In genomic region chr2:16103614-16104344, GRCh38 we compare ENCODE assay signal across 20 cellular contexts.
DNase-seq lines count a peak whose midpoint lies in the region; TF ChIP-seq lines count a peak whose summit lies in the region.
"Had no signal": no experiment of that assay in that cellular context is flagged by ENCODE, and none has a peak within 500 bp of the region (broad histone marks: within the 10 kb centered on the region; RNA-seq: fewer than 3 reads in every experiment).

No MANE protein-coding gene starts in this region.

- peak overlapping the region; percentile 63 for H3K27ac Mint-ChIP-seq in Caco-2 (ENCODE audit: unreplicated experiment)
- peak overlapping the region; percentile 13 for H3K27ac Mint-ChIP-seq in neural progenitor cell
- H3K27ac Mint-ChIP-seq: CD4-positive, CD25-positive, alpha-beta regulatory T cell had no signal

- intact Hi-C loops in Caco-2 (cut with micrococcal nuclease; ENCODE audit: unreplicated experiment), result loop anchor here (1.0 to 5.0 kb wide), 3 partner anchors 12 to 466 kb away; no protein-coding TSS in a partner anchor

- H3K4me1 ChIP-seq in Caco-2 (peaks cover 74% of the 10 kb centered on the region), NT2/D1 (ENCODE audit: insufficient read depth, insufficient read length) (peaks cover 14% of the 10 kb centered on the region), iPS DF 6.9 (ENCODE audit: control insufficient read depth, insufficient read depth, low read length) (peaks cover 22% of the 10 kb centered on the region), neural progenitor cell (peaks cover 49% of the 10 kb centered on the region)

- H3K79me2 ChIP-seq in neural progenitor cell (ENCODE audit: low read depth), result no peaks in the 10 kb centered on the region

- H4K20me1 ChIP-seq in neural progenitor cell (ENCODE audit: low read depth), result no peaks in the 10 kb centered on the region

- no peak overlapping the region for H2AFZ ChIP-seq in neural progenitor cell (replicated peaks)
- H2AFZ ChIP-seq: PC-9 had no signal

- CTCF ChIA-PET in Caco-2 (lab: Charles Lee), result interaction anchor here (1.5 kb wide), 1 partner anchor 404 kb away, joined by 3 read pairs; no protein-coding TSS in a partner anchor

- H3K4me3 Mint-ChIP-seq in Caco-2 (ENCODE audit: unreplicated experiment) (peak overlapping the region; percentile 8), neural progenitor cell (peak overlapping the region; percentile 14)
- H3K4me3 Mint-ChIP-seq: CD4-positive, CD25-positive, alpha-beta regulatory T cell had no signal

- H3K36me3 Mint-ChIP-seq in Caco-2 (ENCODE audit: insufficient read depth, unreplicated experiment), result peaks cover 6% of the 10 kb centered on the region
- H3K36me3 Mint-ChIP-seq in neural progenitor cell, result no peaks in the 10 kb centered on the region
- H3K36me3 Mint-ChIP-seq: CD4-positive, CD25-positive, alpha-beta regulatory T cell had no signal

- H3K36me3 ChIP-seq in Caco-2 (ENCODE audit: control insufficient read depth, insufficient read depth, low read length), result peaks cover 1% of the 10 kb centered on the region; the same call in 1 of the 2 replicates
- no peaks in the 10 kb centered on the region for H3K36me3 ChIP-seq in NT2/D1 (ENCODE audit: insufficient read depth, insufficient read length, low read length)
- no peaks in the 10 kb centered on the region for H3K36me3 ChIP-seq in iPS DF 6.9 (ENCODE audit: control insufficient read depth, insufficient read depth, low read length)
- no peaks in the 10 kb centered on the region for H3K36me3 ChIP-seq in neural progenitor cell

- H3K27me3 Mint-ChIP-seq in Caco-2 (ENCODE audit: insufficient read depth, unreplicated experiment) (no peaks in the 10 kb centered on the region), neural progenitor cell (ENCODE audit: insufficient read depth, low read depth) (peaks cover 10% of the 10 kb centered on the region)
- H3K27me3 Mint-ChIP-seq: CD4-positive, CD25-positive, alpha-beta regulatory T cell had no signal

- H3K9me3 ChIP-seq in Caco-2 (no peaks in the 10 kb centered on the region), NT2/D1 (ENCODE audit: insufficient read depth, low read length) (no peaks in the 10 kb centered on the region), iPS DF 6.9 (ENCODE audit: control insufficient read depth, insufficient read depth, low read length) (no peaks in the 10 kb centered on the region), neural progenitor cell (ENCODE audit: low read depth) (peaks cover 5% of the 10 kb centered on the region)

- WGBS in iPS DF 6.9 (ENCODE audit: insufficient coverage, insufficient read length), result no CpG with 5 or more reads among the region's 12 CpGs

- TF ChIP-seq CTCF in Caco-2 (IDR thresholded peaks at IDR 0.05; ENCODE audit: insufficient read depth in 1 of 2, low read depth in 1 of 2, low read length in 1 of 2, severe bottlenecking in 1 of 2, unreplicated experiment in 1 of 2) (no peak), neural progenitor cell (IDR thresholded peaks at IDR 0.05) (no peak), GM10266 (IDR thresholded peaks at IDR 0.05; ENCODE audit: control insufficient read depth, insufficient read depth, low read depth, missing control alignments) (no peak)

- H3K4me3 ChIP-seq in Caco-2 (ENCODE audit: low read depth, low read length) (no peak overlapping the region), NT2/D1 (ENCODE audit: insufficient read length, low read depth) (no peak overlapping the region), iPS DF 6.9 (ENCODE audit: low read length) (no peak overlapping the region), neural progenitor cell (no peak overlapping the region)
- H3K4me3 ChIP-seq: PC-9 had no signal

- no peak overlapping the region for H3K4me2 ChIP-seq in neural progenitor cell
- H3K4me2 ChIP-seq: PC-9 had no signal

- no peak for DNase-seq in Caco-2
- DNase-seq in NT2/D1 (ENCODE audit: low read depth, low spot score), result no peak
- peak; percentile 22 for DNase-seq in iPS DF 6.9 (ENCODE audit: low read depth, low spot score)
- no peak for DNase-seq in neural progenitor cell (ENCODE audit: low spot score)
- DNase-seq in GM19240 (ENCODE audit: insufficient read length, low spot score), result no peak
- DNase-seq in effector CD8-positive, alpha-beta T cell (lab: John Stamatoyannopoulos, UW), result no peak
- no peak for DNase-seq in AG20443 (ENCODE audit: low spot score)
- DNase-seq in GM10266 (ENCODE audit: extremely low spot score), result no peak
- DNase-seq: AML-193; CD4-positive, CD25-positive, alpha-beta regulatory T cell; DMS79; GF-D8; IMR-90; Kasumi-1; NCI-H1417; NCI-H1930; NCI-H2171; NCI-H446 treated with DMSO at 0.1 percent for 48 hours; NCI-H748 treated with DMSO at 0.1 percent for 48 hours; PC-9 had no signal

- peaks cover 9% of the 10 kb centered on the region for H3K9me3 Mint-ChIP-seq in Caco-2 (ENCODE audit: unreplicated experiment)
- peaks cover 4% of the 10 kb centered on the region for H3K9me3 Mint-ChIP-seq in neural progenitor cell
- H3K9me3 Mint-ChIP-seq: CD4-positive, CD25-positive, alpha-beta regulatory T cell had no signal

- H3F3A ChIP-seq in neural progenitor cell (ENCODE audit: low read depth), result peaks cover 54% of the 10 kb centered on the region

- BruUV-seq in Caco-2 (replicated peaks; lab: Mats Ljungman, UMichigan), result no TSS peak

- H3K27ac ChIP-seq in iPS DF 6.9 (ENCODE audit: low read length), result no peak overlapping the region
- H3K27ac ChIP-seq in neural progenitor cell, result no peak overlapping the region
- H3K27ac ChIP-seq: PC-9 had no signal

- H3K9ac ChIP-seq in NT2/D1 (ENCODE audit: insufficient read length, low read depth) (peak overlapping the region; percentile 84), neural progenitor cell (no peak overlapping the region)

- H3K4me1 Mint-ChIP-seq in Caco-2 (ENCODE audit: low read depth, unreplicated experiment) (peaks cover 59% of the 10 kb centered on the region), neural progenitor cell (peaks cover 54% of the 10 kb centered on the region)
- H3K4me1 Mint-ChIP-seq: CD4-positive, CD25-positive, alpha-beta regulatory T cell had no signal

- H3K27me3 ChIP-seq in Caco-2 (replicated peaks; ENCODE audit: control insufficient read depth, insufficient read depth, low read length), result no peaks in the 10 kb centered on the region
- no peaks in the 10 kb centered on the region for H3K27me3 ChIP-seq in NT2/D1 (ENCODE audit: insufficient read depth, insufficient read length)
- no peaks in the 10 kb centered on the region for H3K27me3 ChIP-seq in iPS DF 6.9 (ENCODE audit: control insufficient read depth, insufficient read depth, low read length)
- H3K27me3 ChIP-seq in neural progenitor cell, result no peaks in the 10 kb centered on the region

- POLR2A ChIA-PET in Caco-2 (lab: Charles Lee), result interaction anchor here (0.6 kb wide), 1 partner anchor 12 kb away, joined by 13 read pairs; no protein-coding TSS in a partner anchor
